Comparison of ENCODE assay signal across 24 cellular contexts in genomic region chr2:37911296-37911888, GRCh38. TPM values are rescaled to one million over a fixed set of nuclear protein-coding genes. Genes with fewer than 3 reads are reported as not detected.
DNase-seq lines count a peak whose midpoint lies in the region; ATAC-seq, FAIRE-seq and TF ChIP-seq lines count a peak whose summit lies in the region.
"Had no signal": no experiment of that assay in that cellular context is flagged by ENCODE, and none has a peak within 500 bp of the region (broad histone marks: within the 10 kb centered on the region; RNA-seq: fewer than 3 reads in every experiment).

No MANE protein-coding gene starts in this region.

- TF ChIP-seq EP300 in Ishikawa (IDR thresholded peaks at IDR 0.05; ENCODE audit: borderline replicate concordance) (no peak), K562 (IDR thresholded peaks at IDR 0.05; ENCODE audit: low read length) (no peak)

- in situ Hi-C loops in K562 (cut with MboI), result no loop called here

- H3K27ac Mint-ChIP-seq in CD14-positive monocyte, result peak overlapping the region in 4 of 7 donors; percentile 14 to 75 (median 46)
- H3K27ac Mint-ChIP-seq: activated CD4-positive, alpha-beta T cell treated with anti-CD3 and anti-CD28 coated beads, Interleukin-2, amount 10 ng/mL, durations not matched to agents 24 days and 14 days; activated naive CD8-positive, alpha-beta T cell treated with anti-CD3 and anti-CD28 coated beads, Interleukin-2, amount 50 U/mL, for 24 hours; CD4-positive, alpha-beta T cell; stimulated activated naive B cell treated with anti-CD40 and anti-IgM and Interleukin-4, amounts not matched to agents 10 μg/mL and 1 μg/mL and 100 μg/mL, for 72 hours; T-helper 2 cell treated with Interferon-gamma antibody and Interleukin-4, amounts not matched to agents 5 μg/mL and 100 μg/mL, for 36 hours had no signal

- H3K27me3 ChIP-seq in K562 (ENCODE audit: control insufficient read depth in 2 of 2, insufficient read depth in 2 of 2, low read length in 2 of 2), result peaks cover under 1 to 5% of the 10 kb centered on the region in 2 experiments; a peak in 2 of 5 replicates
- H3K27me3 ChIP-seq: foreskin keratinocyte, upper lobe of left lung had no signal

- H3K4me2 ChIP-seq in K562 (ENCODE audit: insufficient read depth, low read length), result no peak overlapping the region

- TF ChIP-seq RAD21 in Ishikawa (IDR thresholded peaks at IDR 0.05; ENCODE audit: low read depth) (no peak), K562 (CRISPR knock-in tag; conservative IDR thresholded peaks at IDR 0.05 in 1 of 2, IDR thresholded peaks at IDR 0.05 in 1 of 2) (no peak)

- H3K9me3 ChIP-seq in K562 (replicated peaks; ENCODE audit: control insufficient read depth, insufficient read depth, low read depth, low read length), result no peaks in the 10 kb centered on the region
- H3K9me3 ChIP-seq: psoas muscle, upper lobe of left lung had no signal

- DNase-seq in CD14-positive monocyte (ENCODE audit: low spot score) (no peak), K562 (ENCODE audit: extremely low read depth in 1 of 4, low spot score in 3 of 4) (no peak), iris pigment epithelial cell (ENCODE audit: low read depth) (peak; percentile 34)
- no peak for DNase-seq in effector CD8-positive, alpha-beta T cell (lab: John Stamatoyannopoulos, UW)
- DNase-seq: activated CD4-positive, alpha-beta T cell treated with anti-CD3 and anti-CD28 coated beads, Interleukin-2, amount 10 ng/mL, durations not matched to agents 24 days and 14 days; activated naive CD8-positive, alpha-beta T cell treated with anti-CD3 and anti-CD28 coated beads, Interleukin-2, amount 50 U/mL, for 24 hours; activated T-cell treated with anti-CD3 and anti-CD28 coated beads, Interleukin-2, amount 50 U/mL, for 4 hours; CD4-positive, alpha-beta T cell; cerebellar nuclear complex; foreskin keratinocyte; mesendoderm; NCI-H1436; NCI-H345; NCI-H774; psoas muscle; RPMI8226; stimulated activated CD4-positive, alpha-beta T cell treated with anti-CD3 and anti-CD28 coated beads, Interleukin-15, amount 100 ng/mL, for 24 hours; stimulated activated naive B cell treated with anti-CD40 and anti-IgM and Interleukin-4, amounts not matched to agents 10 μg/mL and 1 μg/mL and 100 μg/mL, for 72 hours; upper lobe of left lung; WERI-Rb-1 had no signal

- POLR2A ChIA-PET in K562 (lab: Yijun Ruan, JAX), result no interaction called here

- H3K36me3 Mint-ChIP-seq in CD14-positive monocyte, result no peaks in the 10 kb centered on the region
- H3K36me3 Mint-ChIP-seq: stimulated activated naive B cell treated with anti-CD40 and anti-IgM and Interleukin-4, amounts not matched to agents 10 μg/mL and 1 μg/mL and 100 μg/mL, for 72 hours had no signal

- no TSS peak for BruUV-seq in K562 (replicated peaks; lab: Mats Ljungman, UMichigan)

- no peaks in the 10 kb centered on the region for H4K20me1 ChIP-seq in K562 (replicated peaks; ENCODE audit: control insufficient read depth, insufficient read depth, low read length)

- H3K9me1 ChIP-seq in K562 (ENCODE audit: control insufficient read depth, insufficient read depth, low read length), result no peaks in the 10 kb centered on the region

- FAIRE-seq in K562 (lab: Jason Lieb, UNC), result no peak

- intact Hi-C loops in CD14-positive monocyte (cut with micrococcal nuclease) (no loop called here), K562 (cut with micrococcal nuclease) (no loop called here)

- H3K27me3 Mint-ChIP-seq in CD14-positive monocyte (ENCODE audit: low read depth in 3 of 3), result no peaks in the 10 kb centered on the region

- WGBS in K562 (ENCODE audit: insufficient coverage, low coverage, missing lambda C conversion rate), result 0% methylated on average over 4 of the region's 4 CpGs

- H3K9ac ChIP-seq in K562 (ENCODE audit: insufficient read depth in 1 of 2, low read depth in 2 of 2, low read length in 2 of 2), result no peak overlapping the region

- no peak overlapping the region for H2AFZ ChIP-seq in K562 (ENCODE audit: low read depth, low read length)

- no peak for TF ChIP-seq POLR2A in K562 (conservative IDR thresholded peaks at IDR 0.05)

- no peak overlapping the region for H3K27ac ChIP-seq in K562 (ENCODE audit: extremely low read depth, low read depth, low read length)
- H3K27ac ChIP-seq: foreskin keratinocyte, psoas muscle, upper lobe of left lung, WERI-Rb-1 had no signal

- H3K4me3 ChIP-seq in K562, result no peak overlapping the region
- H3K4me3 ChIP-seq: psoas muscle, upper lobe of left lung had no signal

- no peaks in the 10 kb centered on the region for H3K9me3 Mint-ChIP-seq in CD14-positive monocyte
- H3K9me3 Mint-ChIP-seq: activated CD4-positive, alpha-beta T cell treated with anti-CD3 and anti-CD28 coated beads, Interleukin-2, amount 10 ng/mL, durations not matched to agents 24 days and 14 days; activated naive CD8-positive, alpha-beta T cell treated with anti-CD3 and anti-CD28 coated beads, Interleukin-2, amount 50 U/mL, for 24 hours; activated T-cell treated with anti-CD3 and anti-CD28 coated beads, Interleukin-2, amount 50 U/mL, for 4 hours; CD4-positive, alpha-beta T cell; stimulated activated naive B cell treated with anti-CD40 and anti-IgM and Interleukin-4, amounts not matched to agents 10 μg/mL and 1 μg/mL and 100 μg/mL, for 72 hours; T-helper 2 cell treated with Interferon-gamma antibody and Interleukin-4, amounts not matched to agents 5 μg/mL and 100 μg/mL, for 36 hours had no signal

- H3K79me2 ChIP-seq in K562 (ENCODE audit: control insufficient read depth, insufficient read depth, low read length), result no peaks in the 10 kb centered on the region

- CTCF ChIA-PET in K562 (lab: Yijun Ruan, JAX; ENCODE audit: low intra/inter-chr PET ratio), result no interaction called here

- TF ChIP-seq CTCF in CD14-positive monocyte (IDR thresholded peaks at IDR 0.05), result no peak
- no peak for TF ChIP-seq CTCF in K562 (IDR thresholded peaks at IDR 0.05 in 2 of 3, conservative IDR thresholded peaks at IDR 0.05 in 1 of 3; ENCODE audit: insufficient read depth in 2 of 3, low read depth in 1 of 3, low read length in 3 of 3)

- ATAC-seq in K562 (no peak), HG02870 (IDR thresholded peaks at IDR 0.05; ENCODE audit: unreplicated experiment) (no peak), HG02798 (IDR thresholded peaks at IDR 0.05; ENCODE audit: poor library complexity, unreplicated experiment) (no peak)
- ATAC-seq: activated naive CD8-positive, alpha-beta T cell treated with anti-CD3 and anti-CD28 coated beads, Interleukin-2, amount 50 U/mL, for 24 hours; activated T-cell treated with anti-CD3 and anti-CD28 coated beads, Interleukin-2, amount 50 U/mL, for 4 hours; foreskin keratinocyte; psoas muscle; stimulated activated naive B cell treated with anti-CD40 and anti-IgM and Interleukin-4, amounts not matched to agents 10 μg/mL and 1 μg/mL and 100 μg/mL, for 72 hours had no signal

- no peaks in the 10 kb centered on the region for H3K4me1 ChIP-seq in K562 (replicated peaks in 1 of 2; ENCODE audit: control insufficient read depth in 2 of 2, insufficient read depth in 2 of 2, low read length in 2 of 2)

- H3K4me1 Mint-ChIP-seq in CD14-positive monocyte, result peaks cover 28% of the 10 kb centered on the region
- H3K4me1 Mint-ChIP-seq: activated CD4-positive, alpha-beta T cell treated with anti-CD3 and anti-CD28 coated beads, Interleukin-2, amount 10 ng/mL, durations not matched to agents 24 days and 14 days; activated naive CD8-positive, alpha-beta T cell treated with anti-CD3 and anti-CD28 coated beads, Interleukin-2, amount 50 U/mL, for 24 hours; stimulated activated naive B cell treated with anti-CD40 and anti-IgM and Interleukin-4, amounts not matched to agents 10 μg/mL and 1 μg/mL and 100 μg/mL, for 72 hours had no signal

- no peak overlapping the region for H3K4me3 Mint-ChIP-seq in CD14-positive monocyte
- H3K4me3 Mint-ChIP-seq: activated CD4-positive, alpha-beta T cell treated with anti-CD3 and anti-CD28 coated beads, Interleukin-2, amount 10 ng/mL, durations not matched to agents 24 days and 14 days; activated naive CD8-positive, alpha-beta T cell treated with anti-CD3 and anti-CD28 coated beads, Interleukin-2, amount 50 U/mL, for 24 hours; activated T-cell treated with anti-CD3 and anti-CD28 coated beads, Interleukin-2, amount 50 U/mL, for 4 hours; CD4-positive, alpha-beta T cell; stimulated activated naive B cell treated with anti-CD40 and anti-IgM and Interleukin-4, amounts not matched to agents 10 μg/mL and 1 μg/mL and 100 μg/mL, for 72 hours; T-helper 2 cell treated with Interferon-gamma antibody and Interleukin-4, amounts not matched to agents 5 μg/mL and 100 μg/mL, for 36 hours had no signal

- no peaks in the 10 kb centered on the region for H3K36me3 ChIP-seq in K562 (ENCODE audit: control insufficient read depth, insufficient read depth, low read length)
- H3K36me3 ChIP-seq: upper lobe of left lung, WERI-Rb-1 had no signal

RNA-seq across cellular contexts. Expression of gene RMDN2, which starts 13.7 kb away (rescaled TPM):
- 10 to 100 TPM; 10.7 to 14.3 TPM for polyA plus RNA-seq in CD14-positive monocyte
- 1.2 and 6.3 TPM in 2 replicates for total RNA-seq in K562 (2011; cell fraction: chromatin; rRNA removed; ENCODE audit: low replicate concordance)
- 0.79 and 1.2 TPM in 2 replicates for total RNA-seq in K562 (2011; cell fraction: nucleolus; rRNA removed)
- total RNA-seq in K562 (2011; cell fraction: nucleoplasm; rRNA removed), result 3.1 and 3.7 TPM in 2 replicates
- 1.5 and 2.8 TPM in 2 replicates for total RNA-seq in K562 (2014; rRNA removed)
- total RNA-seq in K562 (2014; rRNA removed; fragmentation: Illumina TruSeq; extraction: Trizol), result 4.2 and 4.7 TPM in 2 replicates
- total RNA-seq in K562 (2015; rRNA removed; fragmentation: Illumina TruSeq; extraction: Trizol), result 3.5 and 4.3 TPM in 2 replicates
- total RNA-seq in K562 (2021), result 2.2 and 2.7 TPM in 2 replicates
- polyA plus RNA-seq in K562 (2011; rRNA removed), result 1.2 and 2.3 TPM in 2 replicates
- 0.37 and 0.59 TPM in 2 replicates for polyA plus RNA-seq in K562 (2011; cell fraction: cytosol; rRNA removed)
- polyA plus RNA-seq in K562 (2011; cell fraction: nucleus; rRNA removed), result 0.73 and 0.87 TPM in 2 replicates
- 2.4 and 2.7 TPM in 2 replicates for polyA plus RNA-seq in K562 (2012)
- 3.1 and 4.2 TPM in 2 replicates for polyA plus RNA-seq in K562 (2014; fragmentation: Illumina TruSeq; extraction: Trizol)
- polyA plus RNA-seq in K562 (2014; fragmentation: Nextera tagmentation; extraction: Ambion mirVana), result 1 to 10 TPM; 1.8 to 3.7 TPM
- 1.9 and 2.6 TPM in 2 replicates for polyA plus RNA-seq in K562 (2014; rRNA removed)
- 1.8 and 2.0 TPM in 2 replicates for polyA minus RNA-seq in K562 (2011; rRNA and poly(A)+ RNA removed)
- 1.1 TPM in 1 of 2 replicates, not detected in the other for polyA minus RNA-seq in K562 (2011; cell fraction: cytosol; rRNA and poly(A)+ RNA removed)
- 1.7 and 2.2 TPM in 2 replicates for polyA minus RNA-seq in K562 (2011; cell fraction: nucleus; rRNA and poly(A)+ RNA removed)
